In genomic region chr2:241908686-241909420, GRCh38 we compare ENCODE assay signal across 25 cellular contexts. TPM values are rescaled to one million over a fixed set of nuclear protein-coding genes. Genes with fewer than 3 reads are reported as not detected.
DNase-seq lines count a peak whose midpoint lies in the region; ATAC-seq, FAIRE-seq and TF ChIP-seq lines count a peak whose summit lies in the region.
"Had no signal": no experiment of that assay in that cellular context is flagged by ENCODE, and none has a peak within 500 bp of the region (broad histone marks: within the 10 kb centered on the region; RNA-seq: fewer than 3 reads in every experiment).

No MANE protein-coding gene starts in this region.

- H3K18ac ChIP-seq in neuronal stem cell (ENCODE audit: low read length): no peak overlapping the region

- no peak overlapping the region for H2BK5ac ChIP-seq in neuronal stem cell (ENCODE audit: low read length)

- H3K23ac ChIP-seq in neuronal stem cell (ENCODE audit: low read depth, low read length, poor library complexity): no peak overlapping the region

- ATAC-seq in HepG2 (no peak), GM21367 (IDR thresholded peaks at IDR 0.05; ENCODE audit: unreplicated experiment) (no peak)
- ATAC-seq: A549 had no signal

- H3K27ac ChIP-seq in liver (ENCODE audit: low read depth in 1 of 2, low read length in 2 of 2): no peak overlapping the region
- no peak overlapping the region for H3K27ac ChIP-seq in HepG2 (ENCODE audit: extremely low read length, insufficient read depth, low read length)
- H3K27ac ChIP-seq in neuronal stem cell (replicated peaks; ENCODE audit: low read length): no peak overlapping the region
- H3K27ac ChIP-seq: A549, HL-60 had no signal

- H3K36me3 ChIP-seq in liver (ENCODE audit: control insufficient read depth in 4 of 4, insufficient read depth in 3 of 4, low read depth in 1 of 4, low read length in 3 of 4) (no peaks in the 10 kb centered on the region), HepG2 (replicated peaks in 1 of 2; ENCODE audit: control insufficient read depth in 1 of 2, insufficient read depth in 2 of 2, low read length in 2 of 2) (no peaks in the 10 kb centered on the region), neuronal stem cell (replicated peaks in 1 of 2; ENCODE audit: control insufficient read depth in 2 of 2, insufficient read depth in 2 of 2, low read length in 2 of 2) (no peaks in the 10 kb centered on the region)

- CTCF ChIA-PET in HepG2 (lab: Yijun Ruan, JAX; ENCODE audit: low intra/inter-chr PET ratio, low total read pairs): no interaction called here

- H4K8ac ChIP-seq in neuronal stem cell (ENCODE audit: low read depth, low read length): no peak overlapping the region

- H3K4me2 ChIP-seq in HepG2 (ENCODE audit: low read depth, low read length) (no peak overlapping the region), neuronal stem cell (ENCODE audit: insufficient read depth, low read length, poor library complexity, severe bottlenecking) (no peak overlapping the region)
- H3K4me2 ChIP-seq: A549 had no signal

- POLR2A ChIA-PET in HepG2 (lab: Yijun Ruan, JAX): no interaction called here

- no TSS peak for BruUV-seq in HepG2 (replicated peaks; lab: Mats Ljungman, UMichigan)

- WGBS in liver: 81% methylated on average over 26 of the region's 26 CpGs
- WGBS in HepG2 (ENCODE audit: low lambda C conversion rate): 67% methylated on average over 26 of the region's 26 CpGs
- WGBS in neuronal stem cell (ENCODE audit: extremely low coverage in 2 of 2, insufficient read length in 2 of 2, insufficient replicate concordance in 1 of 2), 2 donors: no CpG with 5 or more reads among the region's 26 CpGs

- DNase-seq in HepG2 (ENCODE audit: low spot score) (no peak), islet precursor cell (peak; percentile 42), neuronal stem cell (ENCODE audit: low spot score) (no peak), ureter (ENCODE audit: low spot score) (peak; percentile 38), NCI-H2081 (lab: John Stamatoyannopoulos, UW) (no peak), GM13977 (ENCODE audit: low spot score) (no peak)
- DNase-seq: C1 segment of cervical spinal cord; DMS 273 treated with DMSO at 0.1 percent for 48 hours; GF-D8; MV-4-11; NCI-H1417; NCI-H187 treated with DMSO at 0.1 percent for 48 hours; NCI-H2171; NCI-H446; NCI-H69; NK-92 treated with Interleukin-12 subunit alpha and Interleukin-12 subunit beta, amount 100 ng/mL, for 24 hours; OCI-M1; RPMI8226 had no signal

- H3K9ac ChIP-seq in liver (ENCODE audit: low read depth in 1 of 2, low read length in 2 of 2) (no peak overlapping the region), HepG2 (ENCODE audit: insufficient read depth, low read depth, low read length) (no peak overlapping the region), neuronal stem cell (ENCODE audit: low read depth, low read length, poor library complexity) (no peak overlapping the region)

- H4K91ac ChIP-seq in neuronal stem cell (ENCODE audit: low read depth, low read length, poor library complexity): no peak overlapping the region

- H2AK5ac ChIP-seq in neuronal stem cell (ENCODE audit: low read depth, low read length): no peak overlapping the region

- no peak for FAIRE-seq in HepG2 (lab: Jason Lieb, UNC)
- FAIRE-seq: A549, GM12891, H54, HTR-8/SVneo had no signal

- TF ChIP-seq RAD21 in liver (IDR thresholded peaks at IDR 0.05): no peak
- TF ChIP-seq RAD21 in HepG2 (CRISPR knock-in tag; IDR thresholded peaks at IDR 0.05): no peak

- H3K4me3 ChIP-seq in liver (ENCODE audit: low read depth in 1 of 3, low read length in 3 of 3) (no peak overlapping the region), HepG2 (replicated peaks in 1 of 3; ENCODE audit: insufficient read depth in 1 of 3, low read depth in 2 of 3, low read length in 3 of 3) (no peak overlapping the region), neuronal stem cell (ENCODE audit: low read length in 2 of 2) (no peak overlapping the region)
- H3K4me3 ChIP-seq: A549 had no signal

- no peak overlapping the region for H3K14ac ChIP-seq in neuronal stem cell (ENCODE audit: low read length)

- H4K20me1 ChIP-seq in HepG2 (ENCODE audit: insufficient read depth, low read length): no peaks in the 10 kb centered on the region

- no peak overlapping the region for H2BK120ac ChIP-seq in neuronal stem cell (ENCODE audit: low read depth, low read length)

- H2BK12ac ChIP-seq in neuronal stem cell (ENCODE audit: low read length): no peak overlapping the region

- no peak for TF ChIP-seq POLR2A in HepG2 (IDR thresholded peaks at IDR 0.05; ENCODE audit: insufficient read depth in 1 of 2, low read depth in 2 of 2, low read length in 2 of 2)

- peaks cover under 1% of the 10 kb centered on the region for H3K79me1 ChIP-seq in neuronal stem cell (ENCODE audit: low read depth, low read length)

- H3K4me1 ChIP-seq in liver (ENCODE audit: control insufficient read depth in 4 of 4, insufficient read depth in 4 of 4, low read length in 3 of 4) (peaks cover 3 to 10% (median 7%) of the 10 kb centered on the region in 4 donors), HepG2 (ENCODE audit: insufficient read depth, low read length) (peaks cover 34% of the 10 kb centered on the region), neuronal stem cell (ENCODE audit: control insufficient read depth in 2 of 2, insufficient read depth in 1 of 2, low read depth in 1 of 2, low read length in 2 of 2) (no peaks in the 10 kb centered on the region)
- H3K4me1 ChIP-seq: A549 had no signal

- H2BK15ac ChIP-seq in neuronal stem cell (ENCODE audit: low read length): no peak overlapping the region

- H3K9me3 ChIP-seq in liver (ENCODE audit: control insufficient read depth in 4 of 4, low read length in 3 of 4) (no peaks in the 10 kb centered on the region), HepG2 (ENCODE audit: low read length) (no peaks in the 10 kb centered on the region), neuronal stem cell (replicated peaks in 1 of 2; ENCODE audit: control insufficient read depth in 2 of 2, insufficient read depth in 1 of 2, low read depth in 1 of 2, low read length in 2 of 2) (peaks cover 0 to 5% of the 10 kb centered on the region in 2 donors)

- no peaks in the 10 kb centered on the region for H3K79me2 ChIP-seq in HepG2 (ENCODE audit: insufficient read depth, low read length)

- H2AFZ ChIP-seq in HepG2 (ENCODE audit: low read length): no peak overlapping the region
- peak overlapping the region; percentile 17 for H2AFZ ChIP-seq in neuronal stem cell (ENCODE audit: low read length)

- in situ Hi-C loops in HepG2 (cut with HindIII; ENCODE audit: extremely low pct_ligation_motif_present, low pct_unique_long_range_greater_than_20kb) (no loop called here), GM13977 (cut with MboI; ENCODE audit: low pct_unique_long_range_greater_than_20kb, low sequenced_read_pairs, unreplicated experiment) (no loop called here)

- no peak overlapping the region for H3K4ac ChIP-seq in neuronal stem cell (ENCODE audit: low read length)

- H3K27me3 ChIP-seq in liver (ENCODE audit: control insufficient read depth in 4 of 4, insufficient read depth in 4 of 4, low read length in 3 of 4) (no peaks in the 10 kb centered on the region), HepG2 (ENCODE audit: control insufficient read depth in 1 of 2, insufficient read depth in 2 of 2, low read length in 2 of 2) (peaks cover 17 to 74% of the 10 kb centered on the region in 2 experiments), neuronal stem cell (ENCODE audit: control insufficient read depth in 3 of 3, insufficient read depth in 3 of 3, low read depth in 1 of 3, low read length in 3 of 3) (no peaks in the 10 kb centered on the region)

- no peak for TF ChIP-seq EP300 in HepG2 (IDR thresholded peaks at IDR 0.05; ENCODE audit: low read depth in 2 of 2, low read length in 2 of 2)
- TF ChIP-seq EP300 in HepG2 (CRISPR knock-in tag; IDR thresholded peaks at IDR 0.05; ENCODE audit: borderline replicate concordance): no peak

- TF ChIP-seq CTCF in liver (IDR thresholded peaks at IDR 0.05; ENCODE audit: low read depth, low read length, missing input control) (no peak), HepG2 (CRISPR knock-in tag; IDR thresholded peaks at IDR 0.05) (no peak), GM13977 (IDR thresholded peaks at IDR 0.05; ENCODE audit: extremely low read depth, insufficient read depth, missing control alignments) (no peak)

- intact Hi-C loops in HepG2 (cut with micrococcal nuclease; ENCODE audit: unreplicated experiment): no loop called here

RNA-seq across cellular contexts. Expression of gene RTP5, which starts 39.3 kb away (rescaled TPM):
- under 1 TPM in 1 of 2 donors, not detected in 1; under 0.01 TPM for total RNA-seq in liver
- polyA plus RNA-seq in liver: under 1 TPM in 1 of 2 donors, not detected in 1; 0.03 TPM
- not detected in 2 replicates for total RNA-seq in HepG2 (2016; rRNA removed; fragmentation: Illumina TruSeq; extraction: Trizol)
- total RNA-seq in HepG2 (2016; cell fraction: cytosol; rRNA removed; fragmentation: Illumina TruSeq; extraction: Trizol; ENCODE audit: low read depth): not detected in 2 replicates
- not detected in 2 replicates for total RNA-seq in HepG2 (2016; cell fraction: insoluble cytoplasmic fraction; rRNA removed; fragmentation: Illumina TruSeq; extraction: Trizol)
- total RNA-seq in HepG2 (2016; cell fraction: membrane; rRNA removed; fragmentation: Illumina TruSeq; extraction: Trizol): not detected in 2 replicates
- total RNA-seq in HepG2 (2016; cell fraction: nucleus; rRNA removed; fragmentation: Illumina TruSeq; extraction: Trizol): not detected in 2 replicates
- polyA plus RNA-seq in HepG2 (2011; rRNA removed): not detected in 2 replicates
- not detected in 2 replicates for polyA plus RNA-seq in HepG2 (2011; cell fraction: cytosol; rRNA removed)
- polyA plus RNA-seq in HepG2 (2011; cell fraction: nucleus; rRNA removed): not detected in 2 replicates
- polyA plus RNA-seq in HepG2 (2012): not detected in 2 replicates
- polyA plus RNA-seq in HepG2 (2016; cell fraction: cytosol; fragmentation: Illumina TruSeq; extraction: Trizol; ENCODE audit: low read depth): not detected in 2 replicates
- polyA plus RNA-seq in HepG2 (2016; cell fraction: insoluble cytoplasmic fraction; fragmentation: Illumina TruSeq; extraction: Trizol; ENCODE audit: low read depth): not detected in 2 replicates
- not detected in 2 replicates for polyA plus RNA-seq in HepG2 (2016; cell fraction: membrane; fragmentation: Illumina TruSeq; extraction: Trizol; ENCODE audit: low read depth)
- not detected in 2 replicates for polyA plus RNA-seq in HepG2 (2016; cell fraction: nucleus; fragmentation: Illumina TruSeq; extraction: Trizol; ENCODE audit: insufficient read depth, low read depth)
- not detected in 2 replicates for polyA minus RNA-seq in HepG2 (2011; rRNA and poly(A)+ RNA removed; ENCODE audit: low replicate concordance)
- not detected in 2 replicates for polyA minus RNA-seq in HepG2 (2011; cell fraction: cytosol; rRNA and poly(A)+ RNA removed)
- polyA minus RNA-seq in HepG2 (2011; cell fraction: nucleus; rRNA and poly(A)+ RNA removed): not detected in 2 replicates
- polyA plus RNA-seq in neuronal stem cell (2013, experiment 1 of 2): not detected
- not detected for polyA plus RNA-seq in neuronal stem cell (2013, experiment 2 of 2)
- 0.21 TPM for total RNA-seq in ureter
- polyA plus RNA-seq: A549 had no signal

RNA-seq across cellular contexts. Expression of gene PDCD1, which starts 50.2 kb away (rescaled TPM):
- total RNA-seq in liver: under 1 TPM; 0.25 to 0.37 TPM
- polyA plus RNA-seq in liver: under 1 TPM in 1 of 2 donors, not detected in 1; 0.20 TPM
- total RNA-seq in HepG2 (2016; rRNA removed; fragmentation: Illumina TruSeq; extraction: Trizol): not detected in 2 replicates
- not detected in 2 replicates for total RNA-seq in HepG2 (2016; cell fraction: cytosol; rRNA removed; fragmentation: Illumina TruSeq; extraction: Trizol; ENCODE audit: low read depth)
- total RNA-seq in HepG2 (2016; cell fraction: insoluble cytoplasmic fraction; rRNA removed; fragmentation: Illumina TruSeq; extraction: Trizol): 0.11 TPM in 1 of 2 replicates, not detected in the other
- total RNA-seq in HepG2 (2016; cell fraction: membrane; rRNA removed; fragmentation: Illumina TruSeq; extraction: Trizol): 0.09 TPM in 1 of 2 replicates, not detected in the other
- 0.59 TPM in 1 of 2 replicates, not detected in the other for total RNA-seq in HepG2 (2016; cell fraction: nucleus; rRNA removed; fragmentation: Illumina TruSeq; extraction: Trizol)
- 0.04 and 0.31 TPM in 2 replicates for polyA plus RNA-seq in HepG2 (2011; rRNA removed)
- polyA plus RNA-seq in HepG2 (2011; cell fraction: cytosol; rRNA removed): 0.15 and 0.24 TPM in 2 replicates
- polyA plus RNA-seq in HepG2 (2011; cell fraction: nucleus; rRNA removed): 0.18 and 0.19 TPM in 2 replicates
- polyA plus RNA-seq in HepG2 (2012): not detected in 2 replicates
- polyA plus RNA-seq in HepG2 (2016; cell fraction: cytosol; fragmentation: Illumina TruSeq; extraction: Trizol; ENCODE audit: low read depth): 0.41 TPM in 1 of 2 replicates, not detected in the other
- polyA plus RNA-seq in HepG2 (2016; cell fraction: insoluble cytoplasmic fraction; fragmentation: Illumina TruSeq; extraction: Trizol; ENCODE audit: low read depth): not detected in 2 replicates
- polyA plus RNA-seq in HepG2 (2016; cell fraction: membrane; fragmentation: Illumina TruSeq; extraction: Trizol; ENCODE audit: low read depth): not detected in 2 replicates
- not detected in 2 replicates for polyA plus RNA-seq in HepG2 (2016; cell fraction: nucleus; fragmentation: Illumina TruSeq; extraction: Trizol; ENCODE audit: insufficient read depth, low read depth)
- 0.70 TPM in 1 of 2 replicates, not detected in the other for polyA minus RNA-seq in HepG2 (2011; rRNA and poly(A)+ RNA removed; ENCODE audit: low replicate concordance)
- polyA minus RNA-seq in HepG2 (2011; cell fraction: cytosol; rRNA and poly(A)+ RNA removed): not detected in 2 replicates
- not detected in 2 replicates for polyA minus RNA-seq in HepG2 (2011; cell fraction: nucleus; rRNA and poly(A)+ RNA removed)
- polyA plus RNA-seq in neuronal stem cell (2013, experiment 1 of 2): not detected
- not detected for polyA plus RNA-seq in neuronal stem cell (2013, experiment 2 of 2)
- 0.57 TPM for total RNA-seq in ureter
- polyA plus RNA-seq: A549 had no signal

Comparison
In these comparisons a context has a peak if more than half of its experiments do, and no peak if none do; other contexts are left out.
1. DNase-seq: peak in islet precursor cell (single experiment) and ureter (single experiment); none in HepG2 (single experiment), neuronal stem cell (single experiment), NCI-H2081 (0 of 2) and GM13977 (single experiment).